In genomic region chr3:16060945-16061344, GRCh38 we compare ENCODE assay signal across 8 cellular contexts.
DNase-seq lines count a peak whose midpoint lies in the region; ATAC-seq, FAIRE-seq and TF ChIP-seq lines count a peak whose summit lies in the region.

No MANE protein-coding gene starts in this region.

- CTCF ChIA-PET in WTC11 (lab: Charles Lee) = interaction anchor here (1.7 kb wide), 1 partner anchor 117 kb away, joined by 10 read pairs; no protein-coding TSS in a partner anchor

- no peak for TF ChIP-seq CTCF in cardiac fibroblast (IDR thresholded peaks at IDR 0.05; ENCODE audit: low read depth, low read length)
- no peak for TF ChIP-seq CTCF in WTC11 (IDR thresholded peaks at IDR 0.05)

- H3K4me1 Mint-ChIP-seq in WTC11 = no peaks in the 10 kb centered on the region

- FAIRE-seq in HTR-8/SVneo (lab: Jason Lieb, UNC) = no peak

- H3K27me3 Mint-ChIP-seq in WTC11 (ENCODE audit: low read depth) = peaks cover 4% of the 10 kb centered on the region; the same call in 1 of the 2 replicates

- H3K36me3 Mint-ChIP-seq in WTC11 = no peaks in the 10 kb centered on the region

- H3K27ac Mint-ChIP-seq in WTC11 = no peak overlapping the region

- H3K9me3 Mint-ChIP-seq in WTC11 = no peaks in the 10 kb centered on the region; the same call in 1 of the 2 replicates

- no peak overlapping the region for H3K4me3 Mint-ChIP-seq in WTC11

- no peak overlapping the region for H3K4me3 ChIP-seq in cardiac fibroblast (replicated peaks in 1 of 2; ENCODE audit: low read depth in 2 of 2, low read length in 2 of 2)

- DNase-seq in GOT3 (lab: John Stamatoyannopoulos, UW) (peak; percentile 33), cardiac fibroblast (ENCODE audit: low read depth in 2 of 2) (peak; percentile 91 to 96), kidney tubule cell (ENCODE audit: low spot score) (peak; percentile 86), smooth muscle cell of the brain vasculature (ENCODE audit: low read depth, low spot score) (peak; percentile 70), HTR-8/SVneo (ENCODE audit: insufficient read length, low spot score) (no peak), WTC11 (ENCODE audit: low spot score) (no peak), NCI-H510A treated with DMSO at 0.1 percent for 48 hours (lab: John Stamatoyannopoulos, UW) (no peak)

- ATAC-seq in GM19328 (IDR thresholded peaks at IDR 0.05; ENCODE audit: unreplicated experiment) (no peak), WTC11 (no peak)

- POLR2A ChIA-PET in WTC11 (lab: Charles Lee) = interaction anchor here (0.6 kb wide), 1 partner anchor 60 kb away, joined by 3 read pairs; no protein-coding TSS in a partner anchor

TF ChIP-seq in WTC11, 78 proteins besides CTCF, POLR2A, EP300 and RAD21:
- TF ChIP-seq MXD4 (CRISPR knock-in tag; IDR thresholded peaks at IDR 0.05; ENCODE audit: borderline replicate concordance) (no peak), EMX1 (CRISPR knock-in tag; IDR thresholded peaks at IDR 0.05) (no peak), TEAD1 (CRISPR knock-in tag; IDR thresholded peaks at IDR 0.05) (no peak), E2F5 (CRISPR knock-in tag; IDR thresholded peaks at IDR 0.05) (no peak), ZNF317 (CRISPR knock-in tag; IDR thresholded peaks at IDR 0.05; ENCODE audit: borderline replicate concordance, low read depth) (no peak), RELA (CRISPR knock-in tag; IDR thresholded peaks at IDR 0.05; ENCODE audit: borderline replicate concordance) (no peak), FOXP1 (CRISPR knock-in tag; IDR thresholded peaks at IDR 0.05; ENCODE audit: borderline replicate concordance) (no peak), SP1 (CRISPR knock-in tag; conservative IDR thresholded peaks at IDR 0.05) (no peak), SMAD3 (CRISPR knock-in tag; IDR thresholded peaks at IDR 0.05; ENCODE audit: borderline replicate concordance) (no peak), NR3C1 (CRISPR knock-in tag; conservative IDR thresholded peaks at IDR 0.05; ENCODE audit: low read depth) (no peak), E2F1 (CRISPR knock-in tag; IDR thresholded peaks at IDR 0.05) (no peak), GABPB1 (CRISPR knock-in tag; IDR thresholded peaks at IDR 0.05) (no peak), NFATC4 (CRISPR knock-in tag; IDR thresholded peaks at IDR 0.05) (no peak), NR1H2 (CRISPR knock-in tag; IDR thresholded peaks at IDR 0.05) (no peak), ZNF423 (CRISPR knock-in tag; IDR thresholded peaks at IDR 0.05) (no peak), OVOL2 (CRISPR knock-in tag; IDR thresholded peaks at IDR 0.05; ENCODE audit: borderline replicate concordance) (no peak)
- TF ChIP-seq, protein P1, sequence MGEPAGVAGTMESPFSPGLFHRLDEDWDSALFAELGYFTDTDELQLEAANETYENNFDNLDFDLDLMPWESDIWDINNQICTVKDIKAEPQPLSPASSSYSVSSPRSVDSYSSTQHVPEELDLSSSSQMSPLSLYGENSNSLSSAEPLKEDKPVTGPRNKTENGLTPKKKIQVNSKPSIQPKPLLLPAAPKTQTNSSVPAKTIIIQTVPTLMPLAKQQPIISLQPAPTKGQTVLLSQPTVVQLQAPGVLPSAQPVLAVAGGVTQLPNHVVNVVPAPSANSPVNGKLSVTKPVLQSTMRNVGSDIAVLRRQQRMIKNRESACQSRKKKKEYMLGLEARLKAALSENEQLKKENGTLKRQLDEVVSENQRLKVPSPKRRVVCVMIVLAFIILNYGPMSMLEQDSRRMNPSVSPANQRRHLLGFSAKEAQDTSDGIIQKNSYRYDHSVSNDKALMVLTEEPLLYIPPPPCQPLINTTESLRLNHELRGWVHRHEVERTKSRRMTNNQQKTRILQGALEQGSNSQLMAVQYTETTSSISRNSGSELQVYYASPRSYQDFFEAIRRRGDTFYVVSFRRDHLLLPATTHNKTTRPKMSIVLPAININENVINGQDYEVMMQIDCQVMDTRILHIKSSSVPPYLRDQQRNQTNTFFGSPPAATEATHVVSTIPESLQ (CRISPR knock-in tag; IDR thresholded peaks at IDR 0.05) = no peak
- TF ChIP-seq, protein P2, sequence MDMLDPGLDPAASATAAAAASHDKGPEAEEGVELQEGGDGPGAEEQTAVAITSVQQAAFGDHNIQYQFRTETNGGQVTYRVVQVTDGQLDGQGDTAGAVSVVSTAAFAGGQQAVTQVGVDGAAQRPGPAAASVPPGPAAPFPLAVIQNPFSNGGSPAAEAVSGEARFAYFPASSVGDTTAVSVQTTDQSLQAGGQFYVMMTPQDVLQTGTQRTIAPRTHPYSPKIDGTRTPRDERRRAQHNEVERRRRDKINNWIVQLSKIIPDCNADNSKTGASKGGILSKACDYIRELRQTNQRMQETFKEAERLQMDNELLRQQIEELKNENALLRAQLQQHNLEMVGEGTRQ (CRISPR knock-in tag; IDR thresholded peaks at IDR 0.05) = no peak
- TF ChIP-seq, protein P3, sequence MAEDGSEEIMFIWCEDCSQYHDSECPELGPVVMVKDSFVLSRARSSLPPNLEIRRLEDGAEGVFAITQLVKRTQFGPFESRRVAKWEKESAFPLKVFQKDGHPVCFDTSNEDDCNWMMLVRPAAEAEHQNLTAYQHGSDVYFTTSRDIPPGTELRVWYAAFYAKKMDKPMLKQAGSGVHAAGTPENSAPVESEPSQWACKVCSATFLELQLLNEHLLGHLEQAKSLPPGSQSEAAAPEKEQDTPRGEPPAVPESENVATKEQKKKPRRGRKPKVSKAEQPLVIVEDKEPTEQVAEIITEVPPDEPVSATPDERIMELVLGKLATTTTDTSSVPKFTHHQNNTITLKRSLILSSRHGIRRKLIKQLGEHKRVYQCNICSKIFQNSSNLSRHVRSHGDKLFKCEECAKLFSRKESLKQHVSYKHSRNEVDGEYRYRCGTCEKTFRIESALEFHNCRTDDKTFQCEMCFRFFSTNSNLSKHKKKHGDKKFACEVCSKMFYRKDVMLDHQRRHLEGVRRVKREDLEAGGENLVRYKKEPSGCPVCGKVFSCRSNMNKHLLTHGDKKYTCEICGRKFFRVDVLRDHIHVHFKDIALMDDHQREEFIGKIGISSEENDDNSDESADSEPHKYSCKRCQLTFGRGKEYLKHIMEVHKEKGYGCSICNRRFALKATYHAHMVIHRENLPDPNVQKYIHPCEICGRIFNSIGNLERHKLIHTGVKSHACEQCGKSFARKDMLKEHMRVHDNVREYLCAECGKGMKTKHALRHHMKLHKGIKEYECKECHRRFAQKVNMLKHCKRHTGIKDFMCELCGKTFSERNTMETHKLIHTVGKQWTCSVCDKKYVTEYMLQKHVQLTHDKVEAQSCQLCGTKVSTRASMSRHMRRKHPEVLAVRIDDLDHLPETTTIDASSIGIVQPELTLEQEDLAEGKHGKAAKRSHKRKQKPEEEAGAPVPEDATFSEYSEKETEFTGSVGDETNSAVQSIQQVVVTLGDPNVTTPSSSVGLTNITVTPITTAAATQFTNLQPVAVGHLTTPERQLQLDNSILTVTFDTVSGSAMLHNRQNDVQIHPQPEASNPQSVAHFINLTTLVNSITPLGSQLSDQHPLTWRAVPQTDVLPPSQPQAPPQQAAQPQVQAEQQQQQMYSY (CRISPR knock-in tag; IDR thresholded peaks at IDR 0.05) = no peak
- TF ChIP-seq, protein P4, sequence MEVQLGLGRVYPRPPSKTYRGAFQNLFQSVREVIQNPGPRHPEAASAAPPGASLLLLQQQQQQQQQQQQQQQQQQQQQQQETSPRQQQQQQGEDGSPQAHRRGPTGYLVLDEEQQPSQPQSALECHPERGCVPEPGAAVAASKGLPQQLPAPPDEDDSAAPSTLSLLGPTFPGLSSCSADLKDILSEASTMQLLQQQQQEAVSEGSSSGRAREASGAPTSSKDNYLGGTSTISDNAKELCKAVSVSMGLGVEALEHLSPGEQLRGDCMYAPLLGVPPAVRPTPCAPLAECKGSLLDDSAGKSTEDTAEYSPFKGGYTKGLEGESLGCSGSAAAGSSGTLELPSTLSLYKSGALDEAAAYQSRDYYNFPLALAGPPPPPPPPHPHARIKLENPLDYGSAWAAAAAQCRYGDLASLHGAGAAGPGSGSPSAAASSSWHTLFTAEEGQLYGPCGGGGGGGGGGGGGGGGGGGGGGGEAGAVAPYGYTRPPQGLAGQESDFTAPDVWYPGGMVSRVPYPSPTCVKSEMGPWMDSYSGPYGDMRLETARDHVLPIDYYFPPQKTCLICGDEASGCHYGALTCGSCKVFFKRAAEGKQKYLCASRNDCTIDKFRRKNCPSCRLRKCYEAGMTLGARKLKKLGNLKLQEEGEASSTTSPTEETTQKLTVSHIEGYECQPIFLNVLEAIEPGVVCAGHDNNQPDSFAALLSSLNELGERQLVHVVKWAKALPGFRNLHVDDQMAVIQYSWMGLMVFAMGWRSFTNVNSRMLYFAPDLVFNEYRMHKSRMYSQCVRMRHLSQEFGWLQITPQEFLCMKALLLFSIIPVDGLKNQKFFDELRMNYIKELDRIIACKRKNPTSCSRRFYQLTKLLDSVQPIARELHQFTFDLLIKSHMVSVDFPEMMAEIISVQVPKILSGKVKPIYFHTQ (CRISPR knock-in tag; IDR thresholded peaks at IDR 0.05) = no peak

Comparison
In these comparisons a context has a peak if more than half of its experiments do, and no peak if none do; other contexts are left out.
1. DNase-seq: peak in GOT3 (single experiment), cardiac fibroblast (2 of 2), kidney tubule cell (single experiment) and smooth muscle cell of the brain vasculature (single experiment); none in HTR-8/SVneo (single experiment), WTC11 (single experiment) and NCI-H510A treated with DMSO at 0.1 percent for 48 hours (single experiment).